In the genomic region with DNA sequence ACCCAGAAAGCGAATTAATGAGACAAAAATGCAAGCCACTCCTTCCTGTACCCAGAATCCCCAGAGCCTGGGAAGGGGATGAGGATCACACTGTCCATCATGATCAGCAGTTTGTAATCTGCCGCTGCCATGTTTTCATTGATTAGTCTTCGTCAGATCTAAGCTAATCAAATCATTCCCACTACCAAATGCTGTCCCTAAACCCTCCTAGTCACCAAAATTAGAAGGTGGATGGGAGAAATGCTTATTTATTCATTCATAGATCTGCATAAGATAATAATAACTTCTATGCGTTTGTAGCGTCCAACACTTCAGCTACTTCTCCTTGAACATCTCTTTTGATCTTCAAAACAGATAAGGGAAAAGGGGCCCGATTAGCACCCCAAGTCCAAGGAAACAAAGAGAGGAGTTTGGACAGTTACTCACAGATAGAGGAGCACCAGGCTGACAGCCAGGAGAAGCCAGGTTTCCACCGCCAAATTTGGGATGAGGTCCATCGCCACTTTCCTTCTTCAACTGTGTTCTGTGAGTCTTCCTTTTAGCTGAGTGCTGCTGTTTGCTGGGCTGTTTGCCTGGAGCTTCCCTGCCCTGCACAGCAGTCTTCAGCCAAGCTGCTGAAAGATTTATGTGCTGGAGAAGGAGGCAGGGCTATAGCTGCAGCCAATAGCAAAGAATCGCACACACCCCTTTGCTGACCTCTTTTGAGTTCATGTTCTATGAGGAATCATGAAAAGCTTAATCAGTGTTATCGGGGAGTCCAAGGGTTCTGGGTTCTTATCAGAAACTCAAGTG, we compare ENCODE assay signal across 1 cellular context.
TF ChIP-seq lines count a peak whose summit lies in the region.

A gene (minus strand): TSS at position 597 of the 792 bp plus-strand sequence. CDS start 100 bp downstream, at position 497.

TF ChIP-seq in K562, 482 proteins besides CTCF, POLR2A, EP300 and RAD21 (continued from another document and continues in another):
- TF ChIP-seq, protein P1, sequence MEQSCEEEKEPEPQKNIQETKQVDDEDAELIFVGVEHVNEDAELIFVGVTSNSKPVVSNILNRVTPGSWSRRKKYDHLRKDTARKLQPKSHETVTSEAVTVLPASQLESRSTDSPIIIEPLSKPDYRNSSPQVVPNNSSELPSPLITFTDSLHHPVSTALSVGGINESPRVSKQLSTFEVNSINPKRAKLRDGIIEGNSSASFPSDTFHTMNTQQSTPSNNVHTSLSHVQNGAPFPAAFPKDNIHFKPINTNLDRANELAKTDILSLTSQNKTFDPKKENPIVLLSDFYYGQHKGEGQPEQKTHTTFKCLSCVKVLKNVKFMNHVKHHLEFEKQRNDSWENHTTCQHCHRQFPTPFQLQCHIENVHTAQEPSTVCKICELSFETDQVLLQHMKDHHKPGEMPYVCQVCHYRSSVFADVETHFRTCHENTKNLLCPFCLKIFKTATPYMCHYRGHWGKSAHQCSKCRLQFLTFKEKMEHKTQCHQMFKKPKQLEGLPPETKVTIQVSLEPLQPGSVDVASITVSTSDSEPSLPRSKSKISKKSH (CRISPR knock-in tag; IDR thresholded peaks at IDR 0.05), result no peak
- TF ChIP-seq, protein P2, sequence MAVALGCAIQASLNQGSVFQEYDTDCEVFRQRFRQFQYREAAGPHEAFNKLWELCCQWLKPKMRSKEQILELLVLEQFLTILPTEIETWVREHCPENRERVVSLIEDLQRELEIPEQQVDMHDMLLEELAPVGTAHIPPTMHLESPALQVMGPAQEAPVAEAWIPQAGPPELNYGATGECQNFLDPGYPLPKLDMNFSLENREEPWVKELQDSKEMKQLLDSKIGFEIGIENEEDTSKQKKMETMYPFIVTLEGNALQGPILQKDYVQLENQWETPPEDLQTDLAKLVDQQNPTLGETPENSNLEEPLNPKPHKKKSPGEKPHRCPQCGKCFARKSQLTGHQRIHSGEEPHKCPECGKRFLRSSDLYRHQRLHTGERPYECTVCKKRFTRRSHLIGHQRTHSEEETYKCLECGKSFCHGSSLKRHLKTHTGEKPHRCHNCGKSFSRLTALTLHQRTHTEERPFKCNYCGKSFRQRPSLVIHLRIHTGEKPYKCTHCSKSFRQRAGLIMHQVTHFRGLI (CRISPR knock-in tag; IDR thresholded peaks at IDR 0.05), result no peak
- TF ChIP-seq ZNF696 (CRISPR knock-in tag; conservative IDR thresholded peaks at IDR 0.05) (no peak), RBBP5 (IDR thresholded peaks at IDR 0.05; ENCODE audit: borderline replicate concordance, insufficient read depth, low read length, poor library complexity, severe bottlenecking) (peak; percentile 15), STAT5A (IDR thresholded peaks at IDR 0.05; ENCODE audit: borderline replicate concordance, low read length) (no peak; the same call in 1 of the 2 replicates), ADNP (tag; IDR thresholded peaks at IDR 0.05) (no peak), POU5F1 (IDR thresholded peaks at IDR 0.05; ENCODE audit: borderline replicate concordance, low read depth, low read length, partially characterized antibody) (no peak), EP400 (IDR thresholded peaks at IDR 0.05) (no peak), TCF3 (CRISPR knock-in tag; IDR thresholded peaks at IDR 0.05) (peak; percentile 46; the same call in 1 of the 2 replicates), NCOA4 (IDR thresholded peaks at IDR 0.05; ENCODE audit: partially characterized antibody) (no peak), DACH1 (IDR thresholded peaks at IDR 0.05; ENCODE audit: partially characterized antibody) (no peak), CEBPB (tag; IDR thresholded peaks at IDR 0.05) (no peak), HNRNPL (IDR thresholded peaks at IDR 0.05; ENCODE audit: low read depth, low read length) (no peak), NFE2L1 (tag; IDR thresholded peaks at IDR 0.05; ENCODE audit: borderline replicate concordance, low read depth) (no peak), ZFP1 (CRISPR knock-in tag; IDR thresholded peaks at IDR 0.05) (no peak), SAFB (IDR thresholded peaks at IDR 0.05; ENCODE audit: borderline replicate concordance, low read depth, low read length) (no peak), HDAC8 (tag; IDR thresholded peaks at IDR 0.05) (no peak), ZNF263 (CRISPR knock-in tag; IDR thresholded peaks at IDR 0.05; ENCODE audit: borderline replicate concordance) (peak; percentile 68; the same call in 1 of the 2 replicates), HMG20B (CRISPR knock-in tag; IDR thresholded peaks at IDR 0.05) (no peak), MEF2A (IDR thresholded peaks at IDR 0.05; ENCODE audit: control insufficient read depth, low read depth, low read length) (no peak), TRIM28 (IDR thresholded peaks at IDR 0.05) (no peak), STAG1 (CRISPR knock-in tag; IDR thresholded peaks at IDR 0.05; ENCODE audit: borderline replicate concordance) (no peak), PRMT5 (CRISPR knock-in tag; IDR thresholded peaks at IDR 0.05) (no peak), GTF2F1 (IDR thresholded peaks at IDR 0.05; ENCODE audit: low read depth, low read length) (peak; percentile 82; the same call in 1 of the 2 replicates), PURB (CRISPR knock-in tag; IDR thresholded peaks at IDR 0.05; ENCODE audit: low read depth) (no peak), MYNN (IDR thresholded peaks at IDR 0.05) (no peak), MYNN (CRISPR knock-in tag; IDR thresholded peaks at IDR 0.05) (no peak), TCFL5 (CRISPR knock-in tag; conservative IDR thresholded peaks at IDR 0.05) (no peak), NFE2 (IDR thresholded peaks at IDR 0.05; ENCODE audit: low read depth) (no peak), ZNF134 (CRISPR knock-in tag; conservative IDR thresholded peaks at IDR 0.05) (no peak), TCF7 (IDR thresholded peaks at IDR 0.05; ENCODE audit: borderline replicate concordance) (0 out of 2 replicates have a peak, but pooled peaks have one; percentile 19), HDAC6 (IDR thresholded peaks at IDR 0.05; ENCODE audit: low read depth, low read length) (no peak), SRF (CRISPR knock-in tag; IDR thresholded peaks at IDR 0.05) (0 out of 4 replicates have a peak, but pooled peaks of 1 of the 2 experiments have one; percentile 60), ZFP30 (CRISPR knock-in tag; IDR thresholded peaks at IDR 0.05; ENCODE audit: borderline replicate concordance) (no peak), ZNF224 (CRISPR knock-in tag; IDR thresholded peaks at IDR 0.05) (no peak)
- TF ChIP-seq, protein P3, sequence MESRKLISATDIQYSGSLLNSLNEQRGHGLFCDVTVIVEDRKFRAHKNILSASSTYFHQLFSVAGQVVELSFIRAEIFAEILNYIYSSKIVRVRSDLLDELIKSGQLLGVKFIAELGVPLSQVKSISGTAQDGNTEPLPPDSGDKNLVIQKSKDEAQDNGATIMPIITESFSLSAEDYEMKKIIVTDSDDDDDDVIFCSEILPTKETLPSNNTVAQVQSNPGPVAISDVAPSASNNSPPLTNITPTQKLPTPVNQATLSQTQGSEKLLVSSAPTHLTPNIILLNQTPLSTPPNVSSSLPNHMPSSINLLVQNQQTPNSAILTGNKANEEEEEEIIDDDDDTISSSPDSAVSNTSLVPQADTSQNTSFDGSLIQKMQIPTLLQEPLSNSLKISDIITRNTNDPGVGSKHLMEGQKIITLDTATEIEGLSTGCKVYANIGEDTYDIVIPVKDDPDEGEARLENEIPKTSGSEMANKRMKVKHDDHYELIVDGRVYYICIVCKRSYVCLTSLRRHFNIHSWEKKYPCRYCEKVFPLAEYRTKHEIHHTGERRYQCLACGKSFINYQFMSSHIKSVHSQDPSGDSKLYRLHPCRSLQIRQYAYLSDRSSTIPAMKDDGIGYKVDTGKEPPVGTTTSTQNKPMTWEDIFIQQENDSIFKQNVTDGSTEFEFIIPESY (CRISPR knock-in tag; IDR thresholded peaks at IDR 0.05), result no peak
- TF ChIP-seq, protein P4, sequence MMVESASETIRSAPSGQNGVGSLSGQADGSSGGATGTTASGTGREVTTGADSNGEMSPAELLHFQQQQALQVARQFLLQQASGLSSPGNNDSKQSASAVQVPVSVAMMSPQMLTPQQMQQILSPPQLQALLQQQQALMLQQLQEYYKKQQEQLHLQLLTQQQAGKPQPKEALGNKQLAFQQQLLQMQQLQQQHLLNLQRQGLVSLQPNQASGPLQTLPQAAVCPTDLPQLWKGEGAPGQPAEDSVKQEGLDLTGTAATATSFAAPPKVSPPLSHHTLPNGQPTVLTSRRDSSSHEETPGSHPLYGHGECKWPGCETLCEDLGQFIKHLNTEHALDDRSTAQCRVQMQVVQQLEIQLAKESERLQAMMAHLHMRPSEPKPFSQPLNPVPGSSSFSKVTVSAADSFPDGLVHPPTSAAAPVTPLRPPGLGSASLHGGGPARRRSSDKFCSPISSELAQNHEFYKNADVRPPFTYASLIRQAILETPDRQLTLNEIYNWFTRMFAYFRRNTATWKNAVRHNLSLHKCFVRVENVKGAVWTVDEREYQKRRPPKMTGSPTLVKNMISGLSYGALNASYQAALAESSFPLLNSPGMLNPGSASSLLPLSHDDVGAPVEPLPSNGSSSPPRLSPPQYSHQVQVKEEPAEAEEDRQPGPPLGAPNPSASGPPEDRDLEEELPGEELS (CRISPR knock-in tag; IDR thresholded peaks at IDR 0.05; ENCODE audit: borderline replicate concordance), result no peak
- TF ChIP-seq, protein P5, sequence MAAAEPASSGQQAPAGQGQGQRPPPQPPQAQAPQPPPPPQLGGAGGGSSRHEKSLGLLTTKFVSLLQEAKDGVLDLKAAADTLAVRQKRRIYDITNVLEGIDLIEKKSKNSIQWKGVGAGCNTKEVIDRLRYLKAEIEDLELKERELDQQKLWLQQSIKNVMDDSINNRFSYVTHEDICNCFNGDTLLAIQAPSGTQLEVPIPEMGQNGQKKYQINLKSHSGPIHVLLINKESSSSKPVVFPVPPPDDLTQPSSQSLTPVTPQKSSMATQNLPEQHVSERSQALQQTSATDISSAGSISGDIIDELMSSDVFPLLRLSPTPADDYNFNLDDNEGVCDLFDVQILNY (CRISPR knock-in tag; IDR thresholded peaks at IDR 0.05), result no peak
- TF ChIP-seq, protein P6, sequence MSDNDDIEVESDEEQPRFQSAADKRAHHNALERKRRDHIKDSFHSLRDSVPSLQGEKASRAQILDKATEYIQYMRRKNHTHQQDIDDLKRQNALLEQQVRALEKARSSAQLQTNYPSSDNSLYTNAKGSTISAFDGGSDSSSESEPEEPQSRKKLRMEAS (CRISPR knock-in tag; IDR thresholded peaks at IDR 0.05), result no peak
- TF ChIP-seq, protein P7, sequence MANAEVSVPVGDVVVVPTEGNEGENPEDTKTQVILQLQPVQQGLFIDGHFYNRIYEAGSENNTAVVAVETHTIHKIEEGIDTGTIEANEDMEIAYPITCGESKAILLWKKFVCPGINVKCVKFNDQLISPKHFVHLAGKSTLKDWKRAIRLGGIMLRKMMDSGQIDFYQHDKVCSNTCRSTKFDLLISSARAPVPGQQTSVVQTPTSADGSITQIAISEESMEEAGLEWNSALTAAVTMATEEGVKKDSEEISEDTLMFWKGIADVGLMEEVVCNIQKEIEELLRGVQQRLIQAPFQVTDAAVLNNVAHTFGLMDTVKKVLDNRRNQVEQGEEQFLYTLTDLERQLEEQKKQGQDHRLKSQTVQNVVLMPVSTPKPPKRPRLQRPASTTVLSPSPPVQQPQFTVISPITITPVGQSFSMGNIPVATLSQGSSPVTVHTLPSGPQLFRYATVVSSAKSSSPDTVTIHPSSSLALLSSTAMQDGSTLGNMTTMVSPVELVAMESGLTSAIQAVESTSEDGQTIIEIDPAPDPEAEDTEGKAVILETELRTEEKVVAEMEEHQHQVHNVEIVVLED (CRISPR knock-in tag; IDR thresholded peaks at IDR 0.05), result no peak
- TF ChIP-seq, protein P8, sequence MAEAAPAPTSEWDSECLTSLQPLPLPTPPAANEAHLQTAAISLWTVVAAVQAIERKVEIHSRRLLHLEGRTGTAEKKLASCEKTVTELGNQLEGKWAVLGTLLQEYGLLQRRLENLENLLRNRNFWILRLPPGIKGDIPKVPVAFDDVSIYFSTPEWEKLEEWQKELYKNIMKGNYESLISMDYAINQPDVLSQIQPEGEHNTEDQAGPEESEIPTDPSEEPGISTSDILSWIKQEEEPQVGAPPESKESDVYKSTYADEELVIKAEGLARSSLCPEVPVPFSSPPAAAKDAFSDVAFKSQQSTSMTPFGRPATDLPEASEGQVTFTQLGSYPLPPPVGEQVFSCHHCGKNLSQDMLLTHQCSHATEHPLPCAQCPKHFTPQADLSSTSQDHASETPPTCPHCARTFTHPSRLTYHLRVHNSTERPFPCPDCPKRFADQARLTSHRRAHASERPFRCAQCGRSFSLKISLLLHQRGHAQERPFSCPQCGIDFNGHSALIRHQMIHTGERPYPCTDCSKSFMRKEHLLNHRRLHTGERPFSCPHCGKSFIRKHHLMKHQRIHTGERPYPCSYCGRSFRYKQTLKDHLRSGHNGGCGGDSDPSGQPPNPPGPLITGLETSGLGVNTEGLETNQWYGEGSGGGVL (CRISPR knock-in tag; IDR thresholded peaks at IDR 0.05), result no peak
